In the genomic region with DNA sequence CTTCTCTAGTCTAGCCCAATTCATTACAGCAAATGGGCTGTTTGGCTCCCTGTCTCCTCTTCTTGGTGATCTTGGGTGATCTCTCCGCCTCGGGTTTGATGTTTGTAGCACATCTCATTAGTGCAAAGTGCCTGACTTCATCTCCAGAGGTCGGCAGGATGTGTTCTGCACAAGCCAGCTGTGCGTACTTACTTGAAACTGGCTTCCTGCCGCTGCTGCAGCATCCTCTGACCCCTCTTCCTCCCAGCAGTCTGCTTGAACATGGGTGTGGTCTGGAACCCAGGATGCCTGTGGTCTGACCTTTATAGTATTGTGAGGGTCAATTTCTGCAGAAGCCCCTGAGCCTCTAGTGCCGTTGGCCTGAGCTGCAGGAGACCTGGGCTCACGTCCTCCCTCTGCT, we compare ENCODE assay signal across 21 cellular contexts.
DNase-seq lines count a peak whose midpoint lies in the region; ATAC-seq and TF ChIP-seq lines count a peak whose summit lies in the region.
"Had no signal": no experiment of that assay in that cellular context is flagged by ENCODE, and none has a peak within 500 bp of the region (broad histone marks: within the 10 kb centered on the region; RNA-seq: fewer than 3 reads in every experiment).

No MANE protein-coding gene starts in this region.

- peak in 1 of 2 donors; percentile 51 for ATAC-seq in natural killer cell treated with Interleukin-12 subunit alpha and Interleukin-12 subunit beta and Interleukin-15 and Interleukin-18, amount 100 ng/mL, for 72 hours
- ATAC-seq in natural killer cell, result no peak
- ATAC-seq: left colon, psoas muscle had no signal

- intact Hi-C loops in natural killer cell (cut with micrococcal nuclease), result no loop called here
- intact Hi-C loops in activated T-helper 1 cell treated with anti-CD3 and anti-CD28 coated beads, Interleukin-12 subunit alpha, Interleukin-12 subunit beta, Interleukin-2, Interleukin-4 antibody, amounts not matched to agents 30 ng/mL and 10 ng/mL and 1 ng/mL, durations not matched to agents 14 hours and 24 hours and 36 hours (cut with micrococcal nuclease), result no loop called here
- intact Hi-C loops in uterus (cut with DNase I; ENCODE audit: low total_unique reads), result no loop called here

- no peaks in the 10 kb centered on the region for H3K9me3 Mint-ChIP-seq in natural killer cell treated with Interleukin-12 subunit alpha and Interleukin-12 subunit beta and Interleukin-15 and Interleukin-18, amount 100 ng/mL, for 72 hours
- H3K9me3 Mint-ChIP-seq in natural killer cell, result no peaks in the 10 kb centered on the region
- H3K9me3 Mint-ChIP-seq in T-helper 1 cell treated with Interleukin-12 subunit alpha and Interleukin-12 subunit beta and Interleukin-4 antibody, amounts not matched to agents 30 μg/mL and 1 μg/mL, for 36 hours, result no peaks in the 10 kb centered on the region
- no peaks in the 10 kb centered on the region for H3K9me3 Mint-ChIP-seq in activated T-helper 1 cell treated with anti-CD3 and anti-CD28 coated beads, Interleukin-12 subunit alpha, Interleukin-12 subunit beta, Interleukin-2, Interleukin-4 antibody, amounts not matched to agents 30 ng/mL and 10 ng/mL and 1 ng/mL, durations not matched to agents 14 hours and 24 hours and 36 hours

- peak overlapping the region; percentile 41 for H3K4me3 Mint-ChIP-seq in natural killer cell treated with Interleukin-12 subunit alpha and Interleukin-12 subunit beta and Interleukin-15 and Interleukin-18, amount 100 ng/mL, for 72 hours
- H3K4me3 Mint-ChIP-seq in natural killer cell, result no peak overlapping the region
- peak overlapping the region; percentile 10 for H3K4me3 Mint-ChIP-seq in T-helper 1 cell treated with Interleukin-12 subunit alpha and Interleukin-12 subunit beta and Interleukin-4 antibody, amounts not matched to agents 30 μg/mL and 1 μg/mL, for 36 hours
- H3K4me3 Mint-ChIP-seq in activated T-helper 1 cell treated with anti-CD3 and anti-CD28 coated beads, Interleukin-12 subunit alpha, Interleukin-12 subunit beta, Interleukin-2, Interleukin-4 antibody, amounts not matched to agents 30 ng/mL and 10 ng/mL and 1 ng/mL, durations not matched to agents 14 hours and 24 hours and 36 hours, result no peak overlapping the region

- peaks cover 8% of the 10 kb centered on the region for H3K36me3 Mint-ChIP-seq in natural killer cell treated with Interleukin-12 subunit alpha and Interleukin-12 subunit beta and Interleukin-15 and Interleukin-18, amount 100 ng/mL, for 72 hours
- H3K36me3 Mint-ChIP-seq in natural killer cell, result peaks cover 9% of the 10 kb centered on the region
- H3K36me3 Mint-ChIP-seq in T-helper 1 cell treated with Interleukin-12 subunit alpha and Interleukin-12 subunit beta and Interleukin-4 antibody, amounts not matched to agents 30 μg/mL and 1 μg/mL, for 36 hours (ENCODE audit: low read depth), result peaks cover 3% of the 10 kb centered on the region
- peaks cover 4% of the 10 kb centered on the region for H3K36me3 Mint-ChIP-seq in activated T-helper 1 cell treated with anti-CD3 and anti-CD28 coated beads, Interleukin-12 subunit alpha, Interleukin-12 subunit beta, Interleukin-2, Interleukin-4 antibody, amounts not matched to agents 30 ng/mL and 10 ng/mL and 1 ng/mL, durations not matched to agents 14 hours and 24 hours and 36 hours (ENCODE audit: low read depth)

- TF ChIP-seq CTCF in natural killer cell (IDR thresholded peaks at IDR 0.05), result no peak
- TF ChIP-seq CTCF in uterus (IDR thresholded peaks at IDR 0.05), result no peak

- H3K4me1 Mint-ChIP-seq in natural killer cell treated with Interleukin-12 subunit alpha and Interleukin-12 subunit beta and Interleukin-15 and Interleukin-18, amount 100 ng/mL, for 72 hours (ENCODE audit: low read depth in 2 of 2), result peaks cover 11 to 23% of the 10 kb centered on the region in 2 donors
- H3K4me1 Mint-ChIP-seq in natural killer cell, result peaks cover 0 to 6% of the 10 kb centered on the region in 2 donors
- peaks cover 16% of the 10 kb centered on the region for H3K4me1 Mint-ChIP-seq in T-helper 1 cell treated with Interleukin-12 subunit alpha and Interleukin-12 subunit beta and Interleukin-4 antibody, amounts not matched to agents 30 μg/mL and 1 μg/mL, for 36 hours (ENCODE audit: low read depth)
- H3K4me1 Mint-ChIP-seq in activated T-helper 1 cell treated with anti-CD3 and anti-CD28 coated beads, Interleukin-12 subunit alpha, Interleukin-12 subunit beta, Interleukin-2, Interleukin-4 antibody, amounts not matched to agents 30 ng/mL and 10 ng/mL and 1 ng/mL, durations not matched to agents 14 hours and 24 hours and 36 hours (ENCODE audit: low read depth), result peaks cover 32% of the 10 kb centered on the region

- H3K27me3 ChIP-seq in uterus, result no peaks in the 10 kb centered on the region
- H3K27me3 ChIP-seq: upper lobe of left lung had no signal

- H3K27me3 Mint-ChIP-seq in natural killer cell treated with Interleukin-12 subunit alpha and Interleukin-12 subunit beta and Interleukin-15 and Interleukin-18, amount 100 ng/mL, for 72 hours, result no peaks in the 10 kb centered on the region
- H3K27me3 Mint-ChIP-seq in natural killer cell (ENCODE audit: low read depth in 2 of 2), result no peaks in the 10 kb centered on the region
- no peaks in the 10 kb centered on the region for H3K27me3 Mint-ChIP-seq in T-helper 1 cell treated with Interleukin-12 subunit alpha and Interleukin-12 subunit beta and Interleukin-4 antibody, amounts not matched to agents 30 μg/mL and 1 μg/mL, for 36 hours (ENCODE audit: low read depth)
- H3K27me3 Mint-ChIP-seq in activated T-helper 1 cell treated with anti-CD3 and anti-CD28 coated beads, Interleukin-12 subunit alpha, Interleukin-12 subunit beta, Interleukin-2, Interleukin-4 antibody, amounts not matched to agents 30 ng/mL and 10 ng/mL and 1 ng/mL, durations not matched to agents 14 hours and 24 hours and 36 hours (ENCODE audit: insufficient read depth), result no peaks in the 10 kb centered on the region

- H3K27ac Mint-ChIP-seq in natural killer cell treated with Interleukin-12 subunit alpha and Interleukin-12 subunit beta and Interleukin-15 and Interleukin-18, amount 100 ng/mL, for 72 hours, result peak overlapping the region in 1 of 2 donors; percentile 1
- no peak overlapping the region for H3K27ac Mint-ChIP-seq in natural killer cell
- peak overlapping the region; percentile 37 for H3K27ac Mint-ChIP-seq in T-helper 1 cell treated with Interleukin-12 subunit alpha and Interleukin-12 subunit beta and Interleukin-4 antibody, amounts not matched to agents 30 μg/mL and 1 μg/mL, for 36 hours
- H3K27ac Mint-ChIP-seq in activated T-helper 1 cell treated with anti-CD3 and anti-CD28 coated beads, Interleukin-12 subunit alpha, Interleukin-12 subunit beta, Interleukin-2, Interleukin-4 antibody, amounts not matched to agents 30 ng/mL and 10 ng/mL and 1 ng/mL, durations not matched to agents 14 hours and 24 hours and 36 hours, result no peak overlapping the region

- H3K36me3 ChIP-seq in uterus, result no peaks in the 10 kb centered on the region

- no peak overlapping the region for H3K4me3 ChIP-seq in uterus
- H3K4me3 ChIP-seq: psoas muscle, upper lobe of left lung had no signal

- no peaks in the 10 kb centered on the region for H3K4me1 ChIP-seq in uterus
- H3K4me1 ChIP-seq: psoas muscle, upper lobe of left lung had no signal

- no peak overlapping the region for H3K27ac ChIP-seq in uterus
- H3K27ac ChIP-seq: epithelial cell of prostate, KMS-11, psoas muscle, upper lobe of left lung had no signal

- no peaks in the 10 kb centered on the region for H3K9me3 ChIP-seq in uterus
- H3K9me3 ChIP-seq: psoas muscle, upper lobe of left lung had no signal

- DNase-seq in NCI-H2171 treated with DMSO at 0.1 percent for 48 hours (lab: John Stamatoyannopoulos, UW) (peak; percentile 19), NCI-H2171 (lab: John Stamatoyannopoulos, UW) (no peak), natural killer cell (no peak), NCI-H1092 (lab: John Stamatoyannopoulos, UW) (no peak), uterus (no peak)
- no peak for DNase-seq in natural killer cell treated with Interleukin-12 subunit alpha and Interleukin-12 subunit beta and Interleukin-15 and Interleukin-18, amount 100 ng/mL, for 72 hours (ENCODE audit: low spot score)
- DNase-seq in activated T-helper 1 cell treated with anti-CD3 and anti-CD28 coated beads, Interleukin-12 subunit alpha, Interleukin-12 subunit beta, Interleukin-2, Interleukin-4 antibody, amounts not matched to agents 30 ng/mL and 10 ng/mL and 1 ng/mL, durations not matched to agents 14 hours and 24 hours and 36 hours (ENCODE audit: low spot score), result no peak
- DNase-seq: activated CD8-positive, alpha-beta memory T cell treated with anti-CD3 and anti-CD28 coated beads, Interleukin-2, amount 50 U/mL, for 4 hours; activated effector memory CD4-positive, alpha-beta T cell treated with anti-CD3 and anti-CD28 coated beads, Interleukin-2, amount 50 U/mL, for 16 hours; AML-193; effector CD4-positive, alpha-beta T cell; head of caudate nucleus; left colon; mesendoderm; NCI-H1436 treated with DMSO at 0.1 percent for 48 hours; psoas muscle; stimulated activated CD8-positive, alpha-beta memory T cell treated with anti-CD3 and anti-CD28 coated beads, Interleukin-4, amount 100 ng/mL, for 48 hours; upper lobe of left lung had no signal

- no peak for TF ChIP-seq POLR2A in uterus (IDR thresholded peaks at IDR 0.05)

Comparison
In these comparisons a context has a peak if more than half of its experiments do, and no peak if none do; other contexts are left out.
1. H3K4me3 Mint-ChIP-seq: peak in natural killer cell treated with Interleukin-12 subunit alpha and Interleukin-12 subunit beta and Interleukin-15 and Interleukin-18, amount 100 ng/mL, for 72 hours (single experiment) and T-helper 1 cell treated with Interleukin-12 subunit alpha and Interleukin-12 subunit beta and Interleukin-4 antibody, amounts not matched to agents 30 μg/mL and 1 μg/mL, for 36 hours (single experiment); none in natural killer cell (single experiment) and activated T-helper 1 cell treated with anti-CD3 and anti-CD28 coated beads, Interleukin-12 subunit alpha, Interleukin-12 subunit beta, Interleukin-2, Interleukin-4 antibody, amounts not matched to agents 30 ng/mL and 10 ng/mL and 1 ng/mL, durations not matched to agents 14 hours and 24 hours and 36 hours (single experiment).